In genomic region chr12:91347686-91348085, GRCh38 we compare ENCODE assay signal across 25 cellular contexts.
"Had no signal": no experiment of that assay in that cellular context is flagged by ENCODE, and none has a peak within 500 bp of the region (broad histone marks: within the 10 kb centered on the region; RNA-seq: fewer than 3 reads in every experiment).

No MANE protein-coding gene starts in this region.

- H3K9ac ChIP-seq: parathyroid adenoma had no signal

- H3K27me3 ChIP-seq: transverse colon had no signal

- H2AFZ ChIP-seq: parathyroid adenoma had no signal

- H3K9me3 ChIP-seq: psoas muscle, transverse colon had no signal

- H3K4me1 ChIP-seq: parathyroid adenoma, psoas muscle, transverse colon had no signal

- H3K79me2 ChIP-seq: parathyroid adenoma had no signal

- H3K27ac ChIP-seq: epithelial cell of prostate, parathyroid adenoma, psoas muscle had no signal

- ATAC-seq: left cardiac atrium; naive thymus-derived CD4-positive, alpha-beta T cell; psoas muscle; right cardiac atrium had no signal

- H3K36me3 ChIP-seq: transverse colon had no signal

- H3K4me3 ChIP-seq: psoas muscle, transverse colon had no signal

- DNase-seq: activated CD4-positive, alpha-beta memory T cell treated with anti-CD3 and anti-CD28 coated beads for 36 hours; activated CD4-positive, alpha-beta T cell treated with anti-CD3 and anti-CD28 coated beads, Interleukin-2, amount 10 ng/mL, durations not matched to agents 24 days and 14 days; activated CD4-positive, CD25-positive, alpha-beta regulatory T cell treated with anti-CD3 and anti-CD28 coated beads, Interleukin-2, amount 50 U/mL, for 72 hours; activated CD8-positive, alpha-beta memory T cell treated with anti-CD3 and anti-CD28 coated beads, Interleukin-2, amount 50 U/mL, for 4 hours; activated gamma-delta T cell; activated naive CD4-positive, alpha-beta T cell treated with anti-CD3 and anti-CD28 coated beads, Interleukin-2, amount 10 ng/mL, durations not matched to agents 7 days and 5 days; activated naive CD8-positive, alpha-beta T cell treated with anti-CD3 and anti-CD28 coated beads, Interleukin-2, amount 10 ng/mL, durations not matched to agents 7 days and 5 days; activated T-cell treated with anti-CD3 and anti-CD28 coated beads, Interleukin-2, amount 50 U/mL, for 1 hour; amniotic stem cell; caudate nucleus; foreskin fibroblast; head of caudate nucleus; hippocampal formation; left cardiac atrium; midbrain; naive thymus-derived CD4-positive, alpha-beta T cell; nucleus accumbens; psoas muscle; right cardiac atrium; stimulated activated CD4-positive, alpha-beta T cell treated with anti-CD3 and anti-CD28 coated beads, Interleukin-2, amount 100 ng/mL, for 48 hours; stimulated activated naive CD4-positive, alpha-beta T cell treated with Interleukin-2 at 50 U/mL for 16 hours; T-helper 9 cell; transverse colon had no signal
